Comparison of ENCODE assay signal across 8 cellular contexts in the genomic region with DNA sequence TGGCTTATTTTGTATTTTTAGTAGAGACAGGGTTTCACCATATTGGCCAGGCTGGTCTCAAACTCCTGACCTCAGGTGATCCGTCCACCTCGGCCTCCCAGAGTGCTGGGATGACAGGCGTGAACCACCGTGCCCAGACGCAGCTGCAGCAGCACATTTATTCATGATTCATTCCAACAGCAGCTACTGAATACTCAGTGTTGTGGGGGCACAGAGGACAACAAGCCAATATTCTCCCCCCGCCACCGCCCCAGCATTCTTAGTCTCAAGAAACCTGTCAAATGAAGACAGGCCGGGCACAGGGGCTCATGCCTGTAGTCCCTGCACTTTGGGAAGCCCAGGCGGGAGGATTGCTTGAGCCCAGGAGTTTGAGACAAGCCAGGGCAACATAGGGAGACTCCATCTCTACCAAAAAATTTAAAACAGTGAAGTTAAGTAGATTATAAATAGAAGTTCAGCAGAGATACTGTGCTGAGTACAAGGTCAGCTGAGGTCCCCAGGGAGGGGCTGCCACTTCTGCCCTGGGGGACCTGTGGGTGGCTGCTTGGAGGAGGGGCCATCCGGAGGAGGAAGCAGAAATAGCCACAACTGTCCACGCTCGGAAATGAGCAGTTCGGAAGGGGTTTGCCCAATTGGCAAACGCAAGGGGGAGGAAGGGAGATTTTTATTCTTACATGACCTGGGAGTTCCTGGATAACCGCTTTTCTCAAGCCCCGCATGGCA. TPM values are rescaled to one million over a fixed set of nuclear protein-coding genes. Genes with fewer than 3 reads are reported as not detected.
A peak's percentile ranks its signal among the peaks of the same experiment; 100 is the strongest.
DNase-seq lines count a peak whose midpoint lies in the region; ATAC-seq, FAIRE-seq and TF ChIP-seq lines count a peak whose summit lies in the region.

No MANE protein-coding gene starts in this region.

- CTCF ChIA-PET in GM12878 (lab: Yijun Ruan, JAX) = interaction anchor here (1.1 kb wide), 1 partner anchor 10 kb away, joined by 3 read pairs; no protein-coding TSS in a partner anchor

- SMC1A ChIA-PET in GM12878 (lab: Charles Lee; ENCODE audit: uncharacterized antibody, unreplicated experiment) = interaction anchor here (0.6 to 6.5 kb wide), 6 partner anchors 9 to 224 kb away, joined by 3 to 41 read pairs (median 4); no protein-coding TSS in a partner anchor

- H3K27me3 ChIP-seq in GM12878 (replicated peaks in 1 of 2; ENCODE audit: control insufficient read depth in 2 of 2, insufficient read depth in 2 of 2, low read length in 1 of 2) (no peaks in the 10 kb centered on the region), tibial nerve (no peaks in the 10 kb centered on the region)

- H3K4me2 ChIP-seq in GM12878 (ENCODE audit: control insufficient read depth, insufficient read depth) = peak overlapping the region; percentile 94

- no peaks in the 10 kb centered on the region for H3K9me3 ChIP-seq in GM12878 (replicated peaks; ENCODE audit: control insufficient read depth, insufficient read depth, low read length)
- H3K9me3 ChIP-seq in tibial nerve = no peaks in the 10 kb centered on the region

- peak overlapping the region; percentile 93 for H3K27ac Mint-ChIP-seq in activated T-cell treated with anti-CD3 and anti-CD28 coated beads, Interleukin-2, amount 50 U/mL, for 24 hours

- intact Hi-C loops in GM12878 (cut with micrococcal nuclease; ENCODE audit: unreplicated experiment) (loop anchor here (5.0 to 10.0 kb wide), 3 partner anchors 81 to 457 kb away; no protein-coding TSS in a partner anchor), lower leg skin (cut with DNase I; ENCODE audit: low total_unique reads) (no loop called here)

- no peak for DNase-seq in activated T-cell treated with anti-CD3 and anti-CD28 coated beads, Interleukin-2, amount 50 U/mL, for 24 hours
- DNase-seq in activated T-cell treated with anti-CD3 and anti-CD28 coated beads for 4 hours = no peak
- peak; percentile 94 for DNase-seq in MV-4-11 (lab: John Stamatoyannopoulos, UW)
- peak; percentile 87 for DNase-seq in GM12878 (ENCODE audit: low read depth, low spot score)
- DNase-seq in lower leg skin (ENCODE audit: low spot score in 2 of 2) = peak; percentile 68 to 90
- peak in 1 of 2 donors; percentile 57 for DNase-seq in tibial nerve (ENCODE audit: low spot score in 2 of 2)
- DNase-seq in HuH-7 (ENCODE audit: low spot score) = no peak
- no peak for DNase-seq in NCI-H2081 treated with DMSO at 0.1 percent for 48 hours (lab: John Stamatoyannopoulos, UW)

- no peak for TF ChIP-seq RAD21 in GM12878 (IDR thresholded peaks at IDR 0.05; ENCODE audit: insufficient read depth, low read depth, low read length)

- RAD21 ChIA-PET in GM12878 (lab: Charles Lee; ENCODE audit: unreplicated experiment) = interaction anchor here (1.3 to 3.0 kb wide), 13 partner anchors 12 to 394 kb away, joined by 3 to 22 read pairs (median 4); partner anchors contain the start of genes AP3D1 and GADD45B

- no peaks in the 10 kb centered on the region for H3K9me3 Mint-ChIP-seq in activated T-cell treated with anti-CD3 and anti-CD28 coated beads, Interleukin-2, amount 50 U/mL, for 24 hours

- H2AFZ ChIP-seq in GM12878 (ENCODE audit: control insufficient read depth, low read depth, low read length) = no peak overlapping the region

- TF ChIP-seq EP300 in GM12878 (IDR thresholded peaks at IDR 0.05; ENCODE audit: borderline replicate concordance in 1 of 2, control insufficient read depth in 1 of 2, low read depth in 2 of 2, low read length in 2 of 2) (peak; percentile 69 to 71; a peak in 2 of 4 replicates), tibial nerve (IDR thresholded peaks at IDR 0.05) (peak in 1 of 2 donors; percentile 15)

- peaks cover 53% of the 10 kb centered on the region for H3K36me3 Mint-ChIP-seq in activated T-cell treated with anti-CD3 and anti-CD28 coated beads, Interleukin-2, amount 50 U/mL, for 24 hours (ENCODE audit: low read depth)

- peak overlapping the region; percentile 70 for H3K4me3 Mint-ChIP-seq in activated T-cell treated with anti-CD3 and anti-CD28 coated beads, Interleukin-2, amount 50 U/mL, for 24 hours

- peak overlapping the region; percentile 92 for H3K4me3 ChIP-seq in GM12878
- no peak overlapping the region for H3K4me3 ChIP-seq in lower leg skin (ENCODE audit: low read depth, poor library complexity, severe bottlenecking)
- peak overlapping the region in 3 of 4 donors; percentile 4 to 27 (median 16) for H3K4me3 ChIP-seq in tibial nerve

- peak overlapping the region; percentile 77 for H3K9ac ChIP-seq in GM12878 (ENCODE audit: control insufficient read depth, insufficient read depth, low read length)

- under 1% methylated on average over 16 of the region's 16 CpGs for WGBS in GM12878 (ENCODE audit: insufficient coverage, insufficient replicate concordance, low lambda C conversion rate, missing lambda C conversion rate)
- WGBS in lower leg skin, 2 donors = 41 to 44% methylated on average over 16 of the region's 16 CpGs
- WGBS in tibial nerve, 2 donors = 20 to 27% methylated on average over 16 of the region's 16 CpGs

- H3K27ac ChIP-seq in GM12878 (ENCODE audit: control insufficient read depth, insufficient read depth) = peak overlapping the region; percentile 74
- peak overlapping the region; percentile 78 to 99 (median 96) for H3K27ac ChIP-seq in tibial nerve

- peaks cover 93% of the 10 kb centered on the region for H3K79me2 ChIP-seq in GM12878 (ENCODE audit: control insufficient read depth, insufficient read depth, low read length)

- TF ChIP-seq CTCF in GM12878 (IDR thresholded peaks at IDR 0.05 in 2 of 3, conservative IDR thresholded peaks at IDR 0.05 in 1 of 3; ENCODE audit: control insufficient read depth in 2 of 3, extremely low read depth in 1 of 3, insufficient read depth in 1 of 3, low read depth in 3 of 3, low read length in 3 of 3) = no peak
- no peak for TF ChIP-seq CTCF in lower leg skin (IDR thresholded peaks at IDR 0.05)
- no peak for TF ChIP-seq CTCF in tibial nerve (IDR thresholded peaks at IDR 0.05)

- FAIRE-seq in GM12878 (lab: Jason Lieb, UNC) = peak; percentile 88

- ATAC-seq in GM12878 = peak; percentile 50

- in situ Hi-C loops in GM12878 (cut with MboI) = no loop called here

- H3K4me1 ChIP-seq in GM12878 (ENCODE audit: control insufficient read depth, insufficient read depth, low read length) (peaks cover 49% of the 10 kb centered on the region), tibial nerve (peaks cover 7 to 91% (median 67%) of the 10 kb centered on the region in 4 donors)

- BruUV-seq in GM12878 (replicated peaks; lab: Mats Ljungman, UMichigan) = TSS peak; percentile 91

- TF ChIP-seq POLR2A in GM12878 (IDR thresholded peaks at IDR 0.05; ENCODE audit: low read depth, low read length) (no peak), lower leg skin (IDR thresholded peaks at IDR 0.05) (no peak), tibial nerve (IDR thresholded peaks at IDR 0.05) (no peak)

- POLR2A ChIA-PET in GM12878 (lab: Charles Lee) = interaction anchor here (0.5 to 3.4 kb wide), 13 partner anchors 14 to 958 kb away, joined by 3 to 16 read pairs (median 4); partner anchors contain the start of gene LSM7

- peaks cover 66% of the 10 kb centered on the region for H3K4me1 Mint-ChIP-seq in activated T-cell treated with anti-CD3 and anti-CD28 coated beads, Interleukin-2, amount 50 U/mL, for 24 hours (ENCODE audit: low read depth)

- H3K36me3 ChIP-seq in GM12878 (ENCODE audit: control insufficient read depth in 2 of 2, insufficient read depth in 2 of 2, low read length in 1 of 2) (peaks cover 0 to 2% of the 10 kb centered on the region in 2 experiments; a peak in 2 of 4 replicates), tibial nerve (no peaks in the 10 kb centered on the region)

- no peaks in the 10 kb centered on the region for H4K20me1 ChIP-seq in GM12878 (ENCODE audit: control insufficient read depth, insufficient read depth)

- no peaks in the 10 kb centered on the region for H3K27me3 Mint-ChIP-seq in activated T-cell treated with anti-CD3 and anti-CD28 coated beads, Interleukin-2, amount 50 U/mL, for 24 hours

RNA-seq across cellular contexts. Expression of gene DOT1L, which starts 4.3 kb away (rescaled TPM):
- 105 and 107 TPM in 2 replicates for total RNA-seq in GM12878 (2013; cell fraction: nucleolus; rRNA removed)
- total RNA-seq in GM12878 (2014; rRNA removed) (9.2 and 9.5 TPM in 2 replicates), GM12878 (2014; rRNA removed; fragmentation: Illumina TruSeq; extraction: Trizol) (5.4 and 7.0 TPM in 2 replicates), GM12878 (2021) (54.7 and 59.5 TPM in 2 replicates), lower leg skin (10 to 100 TPM; 17.5 to 31.3 (median 20.7) TPM), tibial nerve (10 to 100 TPM; 13.8 to 59.4 (median 18.1) TPM)
- 4.5 TPM for polyA plus RNA-seq in GM12878 (2011; ENCODE audit: low read depth)
- polyA plus RNA-seq in GM12878 (2011; rRNA removed) (7.1 and 11.4 TPM in 2 replicates), GM12878 (2014; fragmentation: Illumina TruSeq; extraction: Trizol) (2.9 and 9.6 TPM in 2 replicates), GM12878 (2014; fragmentation: Nextera tagmentation; extraction: Ambion mirVana) (under 1 TPM; 0.18 to 0.26 TPM), GM12878 (2014; rRNA removed) (22.2 and 29.1 TPM in 2 replicates), GM12878 (2016; fragmentation: Nextera tagmentation; extraction: Ambion mirVana) (10 to 100 TPM; 10.1 to 12.9 TPM)
- polyA plus RNA-seq in GM12878 (2011; cell fraction: cytosol; rRNA removed) = 15.1 and 16.5 TPM in 2 replicates
- polyA plus RNA-seq in GM12878 (2011; cell fraction: nucleus; rRNA removed) = 106 and 193 TPM in 2 replicates
- polyA plus RNA-seq in GM12878 (2012) = 17.8 and 23.1 TPM in 2 replicates
- polyA minus RNA-seq in GM12878 (2011; rRNA and poly(A)+ RNA removed) = 21.3 and 24.5 TPM in 2 replicates
- 19.2 and 22.3 TPM in 2 replicates for polyA minus RNA-seq in GM12878 (2011; cell fraction: cytosol; rRNA and poly(A)+ RNA removed)
- 26.8 and 37.7 TPM in 2 replicates for polyA minus RNA-seq in GM12878 (2011; cell fraction: nucleus; rRNA and poly(A)+ RNA removed)

RNA-seq across cellular contexts. Expression of gene AP3D1, which starts 16.7 kb away (rescaled TPM):
- 141 and 170 TPM in 2 replicates for total RNA-seq in GM12878 (2013; cell fraction: nucleolus; rRNA removed)
- total RNA-seq in GM12878 (2014; rRNA removed) (71.8 and 74.1 TPM in 2 replicates), GM12878 (2014; rRNA removed; fragmentation: Illumina TruSeq; extraction: Trizol) (25.6 and 26.7 TPM in 2 replicates), GM12878 (2021) (98.4 and 108 TPM in 2 replicates), lower leg skin (10 to 100 TPM; 46.5 to 84.7 (median 71.8) TPM), tibial nerve (100 to 1,000 TPM in 1 of 4 donors, 10 to 100 TPM in 3; 75.2 to 127 (median 83.3) TPM)
- polyA plus RNA-seq in GM12878 (2011; ENCODE audit: low read depth) = 50.7 TPM
- polyA plus RNA-seq in GM12878 (2011; rRNA removed) (21.1 and 58.0 TPM in 2 replicates), GM12878 (2014; fragmentation: Illumina TruSeq; extraction: Trizol) (42.5 and 68.7 TPM in 2 replicates), GM12878 (2014; fragmentation: Nextera tagmentation; extraction: Ambion mirVana) (1 to 10 TPM; 1.5 to 3.0 TPM), GM12878 (2014; rRNA removed) (67.6 and 77.8 TPM in 2 replicates), GM12878 (2016; fragmentation: Nextera tagmentation; extraction: Ambion mirVana) (10 to 100 TPM; 19.4 to 60.2 TPM)
- polyA plus RNA-seq in GM12878 (2011; cell fraction: cytosol; rRNA removed) = 88.7 and 101 TPM in 2 replicates
- polyA plus RNA-seq in GM12878 (2011; cell fraction: nucleus; rRNA removed) = 363 and 377 TPM in 2 replicates
- 74.6 and 86.8 TPM in 2 replicates for polyA plus RNA-seq in GM12878 (2012)
- polyA minus RNA-seq in GM12878 (2011; rRNA and poly(A)+ RNA removed) = 83.2 and 90.6 TPM in 2 replicates
- 49.0 and 54.4 TPM in 2 replicates for polyA minus RNA-seq in GM12878 (2011; cell fraction: cytosol; rRNA and poly(A)+ RNA removed)
- 64.4 and 69.8 TPM in 2 replicates for polyA minus RNA-seq in GM12878 (2011; cell fraction: nucleus; rRNA and poly(A)+ RNA removed)

Comparison
In these comparisons a context has a peak if more than half of its experiments do, and no peak if none do; other contexts are left out.
1. DNase-seq: peak in MV-4-11 (single experiment), GM12878 (single experiment) and lower leg skin (2 of 2); none in activated T-cell treated with anti-CD3 and anti-CD28 coated beads, Interleukin-2, amount 50 U/mL, for 24 hours (single experiment), activated T-cell treated with anti-CD3 and anti-CD28 coated beads for 4 hours (single experiment), HuH-7 (single experiment) and NCI-H2081 treated with DMSO at 0.1 percent for 48 hours (single experiment).